ENCODE assay signal across 7 cellular contexts in the genomic region with DNA sequence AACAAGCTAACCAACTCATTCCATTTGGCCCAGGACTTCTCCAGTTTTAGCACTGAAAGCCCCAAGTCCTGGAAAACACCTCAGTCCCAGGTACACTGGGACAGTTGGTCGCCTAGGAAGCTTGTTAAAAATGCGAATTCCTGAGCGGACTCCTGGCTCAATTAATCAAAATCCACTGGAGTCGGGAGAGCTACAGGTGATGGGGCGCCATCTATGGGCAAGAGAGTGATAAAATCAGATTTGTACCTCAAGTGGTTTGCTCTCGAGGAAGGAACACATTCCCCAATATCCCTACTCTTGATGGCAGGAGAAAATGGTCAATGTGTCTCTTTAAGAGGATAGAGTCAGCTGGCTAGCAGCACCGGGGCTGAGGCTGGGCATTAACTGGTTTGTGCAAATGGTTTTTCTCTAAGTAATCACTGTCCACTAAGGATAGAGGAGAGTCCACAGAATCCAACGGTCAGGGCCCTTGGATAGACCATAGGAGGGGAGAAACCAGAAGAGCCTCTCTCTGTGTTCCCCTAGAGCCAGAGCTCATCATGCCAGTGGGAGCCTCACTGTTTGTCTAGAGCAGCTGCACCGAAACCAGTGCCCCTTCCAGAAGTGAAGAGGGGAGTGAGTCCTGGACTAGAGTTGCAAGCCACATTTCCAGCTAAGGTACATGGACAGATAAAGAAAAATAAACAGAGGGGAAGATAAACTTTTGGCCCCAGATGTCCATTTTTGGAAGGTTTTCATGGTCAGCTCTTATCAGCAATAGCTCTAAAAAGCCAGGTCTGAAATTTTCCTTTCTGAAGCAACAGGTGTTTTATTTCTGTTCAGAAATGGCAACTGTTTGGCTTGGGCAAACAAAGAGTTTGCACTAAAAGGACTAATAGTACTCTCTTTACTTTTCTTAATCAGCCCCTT.
A peak's percentile ranks its signal among the peaks of the same experiment; 100 is the strongest.
DNase-seq lines count a peak whose midpoint lies in the region; ATAC-seq, FAIRE-seq and TF ChIP-seq lines count a peak whose summit lies in the region.

No MANE protein-coding gene starts in this region.

- DNase-seq in GM10266 (ENCODE audit: extremely low spot score), result peak; percentile 46
- DNase-seq in NCI-H1105 treated with DMSO at 0.1 percent for 48 hours (lab: John Stamatoyannopoulos, UW), result peak; percentile 59
- DNase-seq in T-helper 1 cell, result peak in 4 of 5 donors; percentile 23 to 53 (median 34)
- no peak for DNase-seq in breast epithelium (ENCODE audit: low spot score in 2 of 2)
- DNase-seq in stimulated activated CD4-positive, alpha-beta T cell treated with anti-CD3 and anti-CD28 coated beads, Interleukin-12 subunit alpha, Interleukin-12 subunit beta, amount 100 ng/mL, for 48 hours (ENCODE audit: low read depth in 2 of 3, low spot score in 1 of 3), result peak in 2 of 3 donors; percentile 24 to 37

- no peaks in the 10 kb centered on the region for H3K36me3 ChIP-seq in breast epithelium

- ATAC-seq in HG03280 (IDR thresholded peaks at IDR 0.05; ENCODE audit: unreplicated experiment), result no peak

- no peaks in the 10 kb centered on the region for H3K27me3 ChIP-seq in breast epithelium

- peak overlapping the region in 2 of 3 donors; percentile 22 to 32 for H3K4me3 ChIP-seq in breast epithelium

- TF ChIP-seq CTCF in GM10266 (IDR thresholded peaks at IDR 0.05; ENCODE audit: control insufficient read depth, insufficient read depth, low read depth, missing control alignments) (peak; percentile 73), breast epithelium (IDR thresholded peaks at IDR 0.05) (peak; percentile 54 to 72 (median 62))

- no peaks in the 10 kb centered on the region for H3K4me1 ChIP-seq in breast epithelium

- no peaks in the 10 kb centered on the region for H3K9me3 ChIP-seq in breast epithelium

- TF ChIP-seq POLR2A in breast epithelium (IDR thresholded peaks at IDR 0.05), result no peak

- intact Hi-C loops in breast epithelium (cut with DNase I; ENCODE audit: low total_unique reads), result loop anchor here (10.0 kb wide), 1 partner anchor 220 kb away; no protein-coding TSS in a partner anchor

- no peak overlapping the region for H3K27ac ChIP-seq in breast epithelium

- peak; percentile 38 for FAIRE-seq in islet of Langerhans (lab: Jason Lieb, UNC)

Comparison
In these comparisons a context has a peak if more than half of its experiments do, and no peak if none do; other contexts are left out.
1. DNase-seq: peak in GM10266 (single experiment), NCI-H1105 treated with DMSO at 0.1 percent for 48 hours (single experiment), T-helper 1 cell (4 of 5) and stimulated activated CD4-positive, alpha-beta T cell treated with anti-CD3 and anti-CD28 coated beads, Interleukin-12 subunit alpha, Interleukin-12 subunit beta, amount 100 ng/mL, for 48 hours (2 of 3); none in breast epithelium (0 of 2).